In the genomic region with DNA sequence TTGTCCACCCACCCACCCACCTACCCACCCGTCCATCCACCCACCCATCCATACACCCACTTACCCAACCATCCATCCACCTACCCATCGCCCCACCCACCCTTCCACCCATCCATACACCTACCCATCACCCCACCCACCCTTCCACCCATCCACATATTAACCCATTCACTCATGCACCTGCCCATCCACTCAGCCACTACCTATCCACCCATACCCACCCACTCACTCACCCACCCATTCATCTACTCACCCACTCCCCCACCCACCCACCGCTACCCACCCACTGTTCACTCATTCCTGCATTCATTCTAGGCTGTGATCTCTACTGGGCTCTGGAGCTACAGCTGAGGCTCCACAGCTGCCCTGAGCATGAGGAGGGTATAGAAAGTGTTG, we compare ENCODE assay signal across 24 cellular contexts.
"Had no signal": no experiment of that assay in that cellular context is flagged by ENCODE, and none has a peak within 500 bp of the region (broad histone marks: within the 10 kb centered on the region; RNA-seq: fewer than 3 reads in every experiment).

No MANE protein-coding gene starts in this region.

- H3K36me3 ChIP-seq: left ventricle myocardium inferior, right atrium auricular region, thoracic aorta, transverse colon, vagina had no signal

- H3K79me2 ChIP-seq: hepatocyte, parathyroid adenoma had no signal

- H3K4me2 ChIP-seq: hepatocyte had no signal

- H3K9me3 Mint-ChIP-seq: naive thymus-derived CD4-positive, alpha-beta T cell; natural killer cell treated with Interleukin-12 subunit alpha and Interleukin-12 subunit beta and Interleukin-15 and Interleukin-18, amount 100 ng/mL, for 72 hours; stimulated activated naive CD8-positive, alpha-beta T cell treated with anti-CD3 and anti-CD28 coated beads, Interleukin-15, Interleukin-2, amounts not matched to agents 100 ng/mL and 50 ng/mL, for 24 hours had no signal

- ATAC-seq: heart right ventricle; mucosa of descending colon; naive thymus-derived CD4-positive, alpha-beta T cell; natural killer cell treated with Interleukin-12 subunit alpha and Interleukin-12 subunit beta and Interleukin-15 and Interleukin-18, amount 100 ng/mL, for 72 hours; sciatic nerve had no signal

- H3K9ac ChIP-seq: parathyroid adenoma had no signal

- H3K27ac Mint-ChIP-seq: progenitor cell of endocrine pancreas; stimulated activated naive CD8-positive, alpha-beta T cell treated with anti-CD3 and anti-CD28 coated beads, Interleukin-15, Interleukin-2, amounts not matched to agents 100 ng/mL and 50 ng/mL, for 24 hours had no signal

- H3K4me3 ChIP-seq: heart right ventricle, hepatocyte, left ventricle myocardium inferior, lung, mucosa of descending colon, right atrium auricular region, skin epidermis, suprapubic skin, thoracic aorta, transverse colon, upper lobe of left lung, vagina had no signal

- H3K36me3 Mint-ChIP-seq: naive thymus-derived CD4-positive, alpha-beta T cell; natural killer cell treated with Interleukin-12 subunit alpha and Interleukin-12 subunit beta and Interleukin-15 and Interleukin-18, amount 100 ng/mL, for 72 hours had no signal

- H3K9me3 ChIP-seq: heart right ventricle, left ventricle myocardium inferior, mucosa of descending colon, right atrium auricular region, suprapubic skin, thoracic aorta, transverse colon, upper lobe of left lung, vagina had no signal

- H3K4me1 ChIP-seq: parathyroid adenoma had no signal

- H3K4me3 Mint-ChIP-seq: natural killer cell treated with Interleukin-12 subunit alpha and Interleukin-12 subunit beta and Interleukin-15 and Interleukin-18, amount 100 ng/mL, for 72 hours; stimulated activated naive CD8-positive, alpha-beta T cell treated with anti-CD3 and anti-CD28 coated beads, Interleukin-15, Interleukin-2, amounts not matched to agents 100 ng/mL and 50 ng/mL, for 24 hours had no signal

- H3K27ac ChIP-seq: heart right ventricle, hepatocyte, left ventricle myocardium inferior, parathyroid adenoma, right atrium auricular region, skin epidermis, suprapubic skin, thoracic aorta, transverse colon, upper lobe of left lung, vagina had no signal

- H2AFZ ChIP-seq: hepatocyte, parathyroid adenoma had no signal

- DNase-seq: heart right ventricle; islet precursor cell; left ventricle myocardium inferior; mucosa of descending colon; naive thymus-derived CD4-positive, alpha-beta T cell; stimulated activated CD4-positive, alpha-beta T cell treated with anti-CD3 and anti-CD28 coated beads, Interleukin-12 subunit alpha, Interleukin-12 subunit beta, amount 100 ng/mL, for 4 hours; stimulated activated CD4-positive, alpha-beta T cell treated with anti-CD3 and anti-CD28 coated beads, Interleukin-15, amount 100 ng/mL, for 24 hours; stimulated activated CD4-positive, alpha-beta T cell treated with anti-CD3 and anti-CD28 coated beads, Interleukin-2, amount 100 ng/mL, for 24 hours; stimulated activated CD4-positive, alpha-beta T cell treated with anti-CD3 and anti-CD28 coated beads, Interleukin-4, amount 100 ng/mL, for 1 hour; stimulated activated naive CD4-positive, alpha-beta T cell; transverse colon; upper lobe of left lung had no signal

- H3K27me3 ChIP-seq: right atrium auricular region, suprapubic skin, transverse colon, upper lobe of left lung, vagina had no signal
